ENCODE assay signal across 11 cellular contexts in genomic region chrX:65745992-65746391, GRCh38.
DNase-seq lines count a peak whose midpoint lies in the region; ATAC-seq and TF ChIP-seq lines count a peak whose summit lies in the region.
"Had no signal": no experiment of that assay in that cellular context is flagged by ENCODE, and none has a peak within 500 bp of the region (broad histone marks: within the 10 kb centered on the region; RNA-seq: fewer than 3 reads in every experiment).

No MANE protein-coding gene starts in this region.

- H3K9me3 Mint-ChIP-seq in activated naive CD4-positive, alpha-beta T cell treated with anti-CD3 and anti-CD28 coated beads, Interleukin-2, amount 10 ng/mL, durations not matched to agents 7 days and 5 days = no peaks in the 10 kb centered on the region
- H3K9me3 Mint-ChIP-seq in endodermal cell = peaks cover 34% of the 10 kb centered on the region
- peaks cover 6% of the 10 kb centered on the region for H3K9me3 Mint-ChIP-seq in stimulated activated memory B cell treated with anti-CD40 and anti-IgM and Interleukin-4, amounts not matched to agents 10 μg/mL and 1 μg/mL and 100 μg/mL, for 72 hours

- H3K36me3 ChIP-seq in Panc1 (ENCODE audit: control insufficient read depth, insufficient read depth, low read length) = no peaks in the 10 kb centered on the region
- H3K36me3 ChIP-seq in endodermal cell (ENCODE audit: control insufficient read depth, insufficient read depth, low read length) = peaks cover 1% of the 10 kb centered on the region

- BruUV-seq in Panc1 (replicated peaks; lab: Mats Ljungman, UMichigan) = no TSS peak

- no peaks in the 10 kb centered on the region for H3K4me1 ChIP-seq in Panc1 (ENCODE audit: control insufficient read depth, insufficient read depth, low read length)
- H3K4me1 ChIP-seq in endodermal cell (ENCODE audit: control insufficient read depth, insufficient read depth, low read length) = no peaks in the 10 kb centered on the region

- DNase-seq in activated naive CD4-positive, alpha-beta T cell treated with anti-CD3 and anti-CD28 coated beads, Interleukin-2, amount 10 ng/mL, durations not matched to agents 7 days and 5 days = no peak
- DNase-seq in activated naive CD4-positive, alpha-beta T cell treated with Interleukin-2 at 50 U/mL for 16 hours = no peak
- no peak for DNase-seq in Panc1 (ENCODE audit: low read depth, low spot score)
- peak; percentile 48 for DNase-seq in endodermal cell
- no peak for DNase-seq in HuH-7.5 (ENCODE audit: low spot score)
- DNase-seq in A172 (ENCODE audit: low spot score) = no peak
- DNase-seq: activated gamma-delta T cell, NCI-H510A treated with DMSO at 0.1 percent for 48 hours, nephron progenitor cell had no signal

- H3K36me3 Mint-ChIP-seq in activated naive CD4-positive, alpha-beta T cell treated with anti-CD3 and anti-CD28 coated beads, Interleukin-2, amount 10 ng/mL, durations not matched to agents 7 days and 5 days = peaks cover 47% of the 10 kb centered on the region
- peaks cover 13% of the 10 kb centered on the region for H3K36me3 Mint-ChIP-seq in endodermal cell (ENCODE audit: low read depth)
- H3K36me3 Mint-ChIP-seq in stimulated activated memory B cell treated with anti-CD40 and anti-IgM and Interleukin-4, amounts not matched to agents 10 μg/mL and 1 μg/mL and 100 μg/mL, for 72 hours = peaks cover 26% of the 10 kb centered on the region

- no peak overlapping the region for H3K27ac ChIP-seq in Panc1 (ENCODE audit: low read length)
- H3K27ac ChIP-seq in endodermal cell (ENCODE audit: low read depth, low read length) = no peak overlapping the region

- H3K27me3 ChIP-seq in Panc1 (ENCODE audit: control insufficient read depth, insufficient read depth, low read length) = no peaks in the 10 kb centered on the region
- H3K27me3 ChIP-seq in endodermal cell (ENCODE audit: control insufficient read depth, insufficient read depth, low read length, poor library complexity, severe bottlenecking) = no peaks in the 10 kb centered on the region

- no peaks in the 10 kb centered on the region for H3K9me3 ChIP-seq in Panc1 (ENCODE audit: control insufficient read depth, insufficient read depth, low read depth, low read length)
- H3K9me3 ChIP-seq in endodermal cell (ENCODE audit: control insufficient read depth, low read length) = no peaks in the 10 kb centered on the region

- POLR2A ChIA-PET in Panc1 (lab: Charles Lee) = no interaction called here

- H3K27me3 Mint-ChIP-seq in activated naive CD4-positive, alpha-beta T cell treated with anti-CD3 and anti-CD28 coated beads, Interleukin-2, amount 10 ng/mL, durations not matched to agents 7 days and 5 days = no peaks in the 10 kb centered on the region
- H3K27me3 Mint-ChIP-seq in endodermal cell (ENCODE audit: insufficient read depth) = no peaks in the 10 kb centered on the region
- H3K27me3 Mint-ChIP-seq in stimulated activated memory B cell treated with anti-CD40 and anti-IgM and Interleukin-4, amounts not matched to agents 10 μg/mL and 1 μg/mL and 100 μg/mL, for 72 hours = no peaks in the 10 kb centered on the region

- ATAC-seq in Panc1 (no peak), HG02678 (IDR thresholded peaks at IDR 0.05; ENCODE audit: unreplicated experiment) (no peak)
- no peak for ATAC-seq in stimulated activated memory B cell treated with anti-CD40 and anti-IgM and Interleukin-4, amounts not matched to agents 10 μg/mL and 1 μg/mL and 100 μg/mL, for 72 hours

- peak overlapping the region; percentile 78 for H3K27ac Mint-ChIP-seq in activated naive CD4-positive, alpha-beta T cell treated with anti-CD3 and anti-CD28 coated beads, Interleukin-2, amount 10 ng/mL, durations not matched to agents 7 days and 5 days
- H3K27ac Mint-ChIP-seq in endodermal cell = no peak overlapping the region
- peak overlapping the region; percentile 44 for H3K27ac Mint-ChIP-seq in stimulated activated memory B cell treated with anti-CD40 and anti-IgM and Interleukin-4, amounts not matched to agents 10 μg/mL and 1 μg/mL and 100 μg/mL, for 72 hours
- H3K27ac Mint-ChIP-seq: nephron progenitor cell had no signal

- H3K4me3 ChIP-seq in Panc1 (ENCODE audit: low read depth in 2 of 2, low read length in 2 of 2) (no peak overlapping the region), endodermal cell (ENCODE audit: low read length) (no peak overlapping the region)

- 85 to 100% methylated on average over 2 to 5 of the region's 5 CpGs for WGBS in endodermal cell (ENCODE audit: insufficient coverage in 1 of 2, insufficient read length in 1 of 2), 2 experiments

- no peak overlapping the region for H3K4me3 Mint-ChIP-seq in activated naive CD4-positive, alpha-beta T cell treated with anti-CD3 and anti-CD28 coated beads, Interleukin-2, amount 10 ng/mL, durations not matched to agents 7 days and 5 days
- no peak overlapping the region for H3K4me3 Mint-ChIP-seq in endodermal cell
- H3K4me3 Mint-ChIP-seq in stimulated activated memory B cell treated with anti-CD40 and anti-IgM and Interleukin-4, amounts not matched to agents 10 μg/mL and 1 μg/mL and 100 μg/mL, for 72 hours = no peak overlapping the region
- H3K4me3 Mint-ChIP-seq: nephron progenitor cell had no signal

- in situ Hi-C loops in Panc1 (cut with HindIII; ENCODE audit: low pct_unique_long_range_greater_than_20kb, low sequenced_read_pairs) = no loop called here

- CTCF ChIA-PET in activated naive CD4-positive, alpha-beta T cell treated with anti-CD3 and anti-CD28 coated beads, Interleukin-2, amount 10 ng/mL, durations not matched to agents 7 days and 5 days (lab: Charles Lee) = interaction anchor here (1.0 to 1.8 kb wide), 4 partner anchors 23 to 363 kb away, joined by 3 to 4 read pairs (median 4); no protein-coding TSS in a partner anchor
- CTCF ChIA-PET in Panc1 (lab: Charles Lee) = interaction anchor here (0.6 kb wide), 1 partner anchor 121 kb away, joined by 3 read pairs; no protein-coding TSS in a partner anchor

- TF ChIP-seq CTCF in Panc1 (IDR thresholded peaks at IDR 0.05) (peak; percentile 51), endodermal cell (conservative IDR thresholded peaks at IDR 0.05) (peak; percentile 53)

- H3K9ac ChIP-seq in endodermal cell (ENCODE audit: extremely low read depth, low read length, poor library complexity, severe bottlenecking) = no peak overlapping the region

- H3K4me1 Mint-ChIP-seq in activated naive CD4-positive, alpha-beta T cell treated with anti-CD3 and anti-CD28 coated beads, Interleukin-2, amount 10 ng/mL, durations not matched to agents 7 days and 5 days = peaks cover 44% of the 10 kb centered on the region
- H3K4me1 Mint-ChIP-seq in endodermal cell = no peaks in the 10 kb centered on the region
- H3K4me1 Mint-ChIP-seq in stimulated activated memory B cell treated with anti-CD40 and anti-IgM and Interleukin-4, amounts not matched to agents 10 μg/mL and 1 μg/mL and 100 μg/mL, for 72 hours = peaks cover 45% of the 10 kb centered on the region
- H3K4me1 Mint-ChIP-seq: nephron progenitor cell had no signal

- intact Hi-C loops in Panc1 (cut with micrococcal nuclease; ENCODE audit: unreplicated experiment) = no loop called here
